In the genomic region with DNA sequence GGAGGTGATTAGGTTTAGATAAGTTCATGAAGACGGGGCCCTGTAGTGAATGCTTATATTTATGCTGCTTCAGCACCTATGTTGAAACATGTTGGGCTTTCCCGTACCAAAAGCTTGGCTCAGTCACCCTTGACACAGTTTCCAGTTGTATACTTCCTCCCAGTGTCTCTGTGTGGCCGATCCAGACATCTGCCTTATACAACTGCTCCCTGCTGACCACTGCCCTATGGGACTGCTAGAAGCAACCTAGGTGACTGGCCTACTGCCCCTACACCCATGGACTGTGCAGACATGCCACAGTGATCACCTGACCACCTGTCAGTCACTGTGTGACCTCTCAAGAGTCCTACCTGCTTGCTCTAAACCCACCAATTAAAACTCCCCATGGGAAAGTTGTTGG, we compare ENCODE assay signal across 32 cellular contexts.
"Had no signal": no experiment of that assay in that cellular context is flagged by ENCODE, and none has a peak within 500 bp of the region (broad histone marks: within the 10 kb centered on the region; RNA-seq: fewer than 3 reads in every experiment).

No MANE protein-coding gene starts in this region.

- H3K4me1 ChIP-seq: Peyer's patch had no signal

- H3K27ac ChIP-seq: KMS-11, Peyer's patch, SJSA1 had no signal

- FAIRE-seq: TTC549 had no signal

- H3K36me3 ChIP-seq: Peyer's patch, SJSA1 had no signal

- H3K27me3 Mint-ChIP-seq: activated CD4-positive, alpha-beta memory T cell treated with anti-CD3 and anti-CD28 coated beads for 36 hours; activated CD4-positive, alpha-beta T cell treated with anti-CD3 and anti-CD28 coated beads, Interleukin-2, amount 10 ng/mL, durations not matched to agents 7 days and 5 days; activated CD8-positive, alpha-beta memory T cell treated with anti-CD3 and anti-CD28 coated beads, Interleukin-2, amount 10 ng/mL, durations not matched to agents 7 days and 5 days; activated naive CD4-positive, alpha-beta T cell treated with anti-CD3 and anti-CD28 coated beads, Interleukin-2, amount 10 ng/mL, durations not matched to agents 7 days and 5 days; activated naive CD8-positive, alpha-beta T cell; activated naive CD8-positive, alpha-beta T cell treated with anti-CD3 and anti-CD28 coated beads, Interleukin-2, amount 50 U/mL, for 24 hours had no signal

- DNase-seq: activated CD4-positive, alpha-beta memory T cell treated with anti-CD3 and anti-CD28 coated beads for 36 hours; activated CD4-positive, alpha-beta T cell treated with anti-CD3 and anti-CD28 coated beads, Interleukin-2, amount 10 ng/mL, durations not matched to agents 7 days and 5 days; activated CD8-positive, alpha-beta memory T cell treated with anti-CD3 and anti-CD28 coated beads for 24 hours; activated CD8-positive, alpha-beta memory T cell treated with anti-CD3 and anti-CD28 coated beads, Interleukin-2, amount 10 ng/mL, durations not matched to agents 7 days and 5 days; activated CD8-positive, alpha-beta memory T cell treated with anti-CD3 and anti-CD28 coated beads, Interleukin-2, amount 50 U/mL, for 48 hours; activated effector memory CD4-positive, alpha-beta T cell treated with Interleukin-2 at 50 U/mL for 16 hours; activated naive CD4-positive, alpha-beta T cell treated with anti-CD3 and anti-CD28 coated beads, Interleukin-2, amount 10 ng/mL, durations not matched to agents 7 days and 5 days; activated naive CD8-positive, alpha-beta T cell treated with anti-CD3 and anti-CD28 coated beads, Interleukin-2, amount 50 U/mL, for 24 hours; activated T-cell treated with anti-CD3 and anti-CD28 coated beads, Interleukin-2, amount 50 U/mL, for 48 hours; anterior cingulate cortex; central memory CD4-positive, alpha-beta T cell; MM.1S; MV-4-11; NCI-H1092; NCI-H1436 treated with DMSO at 0.1 percent for 48 hours; NCI-H1694 treated with DMSO at 0.1 percent for 48 hours; NCI-H2029; NCI-H345; NCI-H524 treated with DMSO at 0.1 percent for 48 hours; NK-92 treated with Interleukin-12 subunit alpha and Interleukin-12 subunit beta, amount 100 ng/mL, for 24 hours; PC-3; Peyer's patch; RPMI8226; SHP77 treated with DMSO at 0.1 percent for 48 hours; SK-N-SH had no signal

- H3K9me3 Mint-ChIP-seq: activated CD4-positive, alpha-beta memory T cell treated with anti-CD3 and anti-CD28 coated beads for 36 hours; activated CD4-positive, alpha-beta T cell treated with anti-CD3 and anti-CD28 coated beads, Interleukin-2, amount 10 ng/mL, durations not matched to agents 7 days and 5 days; activated naive CD4-positive, alpha-beta T cell treated with anti-CD3 and anti-CD28 coated beads, Interleukin-2, amount 10 ng/mL, durations not matched to agents 7 days and 5 days; activated naive CD8-positive, alpha-beta T cell treated with anti-CD3 and anti-CD28 coated beads, Interleukin-2, amount 50 U/mL, for 24 hours; T-helper 1 cell treated with Interleukin-12 subunit alpha and Interleukin-12 subunit beta and Interleukin-4 antibody, amounts not matched to agents 30 μg/mL and 1 μg/mL, for 36 hours; T-helper 2 cell treated with Interferon-gamma antibody and Interleukin-4, amounts not matched to agents 5 μg/mL and 100 μg/mL, for 36 hours had no signal

- H3K4me3 Mint-ChIP-seq: activated CD4-positive, alpha-beta memory T cell treated with anti-CD3 and anti-CD28 coated beads for 36 hours; activated CD4-positive, alpha-beta T cell treated with anti-CD3 and anti-CD28 coated beads, Interleukin-2, amount 10 ng/mL, durations not matched to agents 7 days and 5 days; activated CD8-positive, alpha-beta memory T cell treated with anti-CD3 and anti-CD28 coated beads, Interleukin-2, amount 10 ng/mL, durations not matched to agents 7 days and 5 days; activated naive CD4-positive, alpha-beta T cell treated with anti-CD3 and anti-CD28 coated beads, Interleukin-2, amount 10 ng/mL, durations not matched to agents 7 days and 5 days; activated naive CD8-positive, alpha-beta T cell; activated naive CD8-positive, alpha-beta T cell treated with anti-CD3 and anti-CD28 coated beads, Interleukin-2, amount 50 U/mL, for 24 hours; brain; T-helper 1 cell treated with Interleukin-12 subunit alpha and Interleukin-12 subunit beta and Interleukin-4 antibody, amounts not matched to agents 30 μg/mL and 1 μg/mL, for 36 hours; T-helper 2 cell treated with Interferon-gamma antibody and Interleukin-4, amounts not matched to agents 5 μg/mL and 100 μg/mL, for 36 hours had no signal

- H3K4me3 ChIP-seq: Peyer's patch, SJSA1 had no signal

- ATAC-seq: activated CD8-positive, alpha-beta memory T cell treated with anti-CD3 and anti-CD28 coated beads, Interleukin-2, amount 10 ng/mL, durations not matched to agents 7 days and 5 days; activated naive CD8-positive, alpha-beta T cell treated with anti-CD3 and anti-CD28 coated beads, Interleukin-2, amount 50 U/mL, for 24 hours; PC-3 had no signal

- H3K36me3 Mint-ChIP-seq: activated CD4-positive, alpha-beta memory T cell treated with anti-CD3 and anti-CD28 coated beads for 36 hours; activated CD8-positive, alpha-beta memory T cell treated with anti-CD3 and anti-CD28 coated beads, Interleukin-2, amount 10 ng/mL, durations not matched to agents 7 days and 5 days; activated naive CD4-positive, alpha-beta T cell treated with anti-CD3 and anti-CD28 coated beads, Interleukin-2, amount 10 ng/mL, durations not matched to agents 7 days and 5 days; brain had no signal

- H3K4me2 ChIP-seq: KMS-11, SK-N-SH had no signal

- H3K27ac Mint-ChIP-seq: activated CD4-positive, alpha-beta memory T cell treated with anti-CD3 and anti-CD28 coated beads for 36 hours; activated CD4-positive, alpha-beta T cell treated with anti-CD3 and anti-CD28 coated beads, Interleukin-2, amount 10 ng/mL, durations not matched to agents 7 days and 5 days; activated CD8-positive, alpha-beta memory T cell treated with anti-CD3 and anti-CD28 coated beads, Interleukin-2, amount 10 ng/mL, durations not matched to agents 7 days and 5 days; activated naive CD4-positive, alpha-beta T cell treated with anti-CD3 and anti-CD28 coated beads, Interleukin-2, amount 10 ng/mL, durations not matched to agents 7 days and 5 days; activated naive CD8-positive, alpha-beta T cell; activated naive CD8-positive, alpha-beta T cell treated with anti-CD3 and anti-CD28 coated beads, Interleukin-2, amount 50 U/mL, for 24 hours; brain; T-helper 1 cell treated with Interleukin-12 subunit alpha and Interleukin-12 subunit beta and Interleukin-4 antibody, amounts not matched to agents 30 μg/mL and 1 μg/mL, for 36 hours; T-helper 2 cell treated with Interferon-gamma antibody and Interleukin-4, amounts not matched to agents 5 μg/mL and 100 μg/mL, for 36 hours had no signal

- H3K27me3 ChIP-seq: Peyer's patch, SJSA1 had no signal

- H3K9me3 ChIP-seq: Peyer's patch, SJSA1, SK-N-SH had no signal

- H3K4me1 Mint-ChIP-seq: activated naive CD4-positive, alpha-beta T cell treated with anti-CD3 and anti-CD28 coated beads, Interleukin-2, amount 10 ng/mL, durations not matched to agents 7 days and 5 days; activated naive CD8-positive, alpha-beta T cell treated with anti-CD3 and anti-CD28 coated beads, Interleukin-2, amount 50 U/mL, for 24 hours; brain had no signal
